In the genomic region with DNA sequence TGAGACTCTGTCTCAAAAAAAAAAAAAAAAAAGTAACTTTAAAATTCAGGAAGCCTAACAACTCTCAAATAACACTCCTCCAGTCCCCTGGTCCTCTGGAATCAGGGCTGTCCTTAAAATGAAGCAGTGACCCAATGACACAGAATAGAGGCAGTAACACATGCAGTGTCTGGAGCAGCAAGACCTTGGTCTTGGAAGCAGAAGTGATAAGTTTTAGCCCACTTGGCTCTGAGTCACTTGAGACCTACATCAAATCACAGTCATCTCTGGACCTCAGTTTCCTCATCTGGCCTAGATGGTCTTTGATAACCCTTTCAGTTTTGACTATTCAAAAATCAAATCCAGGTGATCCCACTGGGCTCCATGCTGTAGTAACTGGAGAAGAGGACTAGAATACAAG, we compare ENCODE assay signal across 18 cellular contexts. TPM values are rescaled to one million over a fixed set of nuclear protein-coding genes. Genes with fewer than 3 reads are reported as not detected.
A peak's percentile ranks its signal among the peaks of the same experiment; 100 is the strongest.
DNase-seq lines count a peak whose midpoint lies in the region; ATAC-seq and TF ChIP-seq lines count a peak whose summit lies in the region.
"Had no signal": no experiment of that assay in that cellular context is flagged by ENCODE, and none has a peak within 500 bp of the region (broad histone marks: within the 10 kb centered on the region; RNA-seq: fewer than 3 reads in every experiment).

No MANE protein-coding gene starts in this region.

- H3K4me2 ChIP-seq in trophoblast cell (ENCODE audit: low read length) = no peak overlapping the region
- H3K4me2 ChIP-seq: BLaER1 had no signal

- H3K4ac ChIP-seq in trophoblast cell (ENCODE audit: low read depth, low read length) = no peak overlapping the region

- H3K9me3 Mint-ChIP-seq in activated CD4-positive, alpha-beta memory T cell treated with anti-CD3 and anti-CD28 coated beads, Interleukin-2, amount 10 ng/mL, durations not matched to agents 7 days and 5 days = no peaks in the 10 kb centered on the region
- no peaks in the 10 kb centered on the region for H3K9me3 Mint-ChIP-seq in activated CD4-positive, alpha-beta memory T cell treated with anti-CD3 and anti-CD28 coated beads for 36 hours
- no peaks in the 10 kb centered on the region for H3K9me3 Mint-ChIP-seq in natural killer cell treated with Interleukin-12 subunit alpha and Interleukin-12 subunit beta and Interleukin-15 and Interleukin-18, amount 100 ng/mL, for 72 hours
- H3K9me3 Mint-ChIP-seq in natural killer cell = no peaks in the 10 kb centered on the region
- no peaks in the 10 kb centered on the region for H3K9me3 Mint-ChIP-seq in stimulated activated naive CD8-positive, alpha-beta T cell treated with anti-CD3 and anti-CD28 coated beads, Interleukin-15, amount 100 ng/mL, for 72 hours
- H3K9me3 Mint-ChIP-seq: CD4-positive, alpha-beta T cell; HFFc6 had no signal

- intact Hi-C loops in activated CD4-positive, alpha-beta memory T cell treated with anti-CD3 and anti-CD28 coated beads for 36 hours (cut with micrococcal nuclease) = no loop called here
- intact Hi-C loops in natural killer cell (cut with micrococcal nuclease) = no loop called here

- H3K4me3 ChIP-seq in trophoblast cell (ENCODE audit: low read depth, low read length) = no peak overlapping the region
- H3K4me3 ChIP-seq: BLaER1 had no signal

- H3K9ac ChIP-seq in trophoblast cell (ENCODE audit: low read length) = no peak overlapping the region
- H3K9ac ChIP-seq: BLaER1 had no signal

- H3K18ac ChIP-seq in trophoblast cell (ENCODE audit: low read length) = no peak overlapping the region

- no peaks in the 10 kb centered on the region for H3K27me3 Mint-ChIP-seq in activated CD4-positive, alpha-beta memory T cell treated with anti-CD3 and anti-CD28 coated beads, Interleukin-2, amount 10 ng/mL, durations not matched to agents 7 days and 5 days
- peaks cover 7% of the 10 kb centered on the region for H3K27me3 Mint-ChIP-seq in activated CD4-positive, alpha-beta memory T cell treated with anti-CD3 and anti-CD28 coated beads for 36 hours
- H3K27me3 Mint-ChIP-seq in natural killer cell treated with Interleukin-12 subunit alpha and Interleukin-12 subunit beta and Interleukin-15 and Interleukin-18, amount 100 ng/mL, for 72 hours = no peaks in the 10 kb centered on the region
- peaks cover 0 to 8% of the 10 kb centered on the region in 2 donors for H3K27me3 Mint-ChIP-seq in natural killer cell (ENCODE audit: low read depth in 2 of 2)
- peaks cover 6% of the 10 kb centered on the region for H3K27me3 Mint-ChIP-seq in stimulated activated naive CD8-positive, alpha-beta T cell treated with anti-CD3 and anti-CD28 coated beads, Interleukin-15, amount 100 ng/mL, for 72 hours
- H3K27me3 Mint-ChIP-seq: CD4-positive, alpha-beta T cell had no signal

- H3K79me2 ChIP-seq in trophoblast cell (ENCODE audit: control insufficient read depth, insufficient read depth, low read length, poor library complexity) = no peaks in the 10 kb centered on the region

- CTCF ChIA-PET in activated CD4-positive, alpha-beta memory T cell treated with anti-CD3 and anti-CD28 coated beads, Interleukin-2, amount 10 ng/mL, durations not matched to agents 7 days and 5 days (lab: Charles Lee) = interaction anchor here (1.6 kb wide), 1 partner anchor 65 kb away, joined by 7 read pairs; no protein-coding TSS in a partner anchor
- CTCF ChIA-PET in activated CD4-positive, alpha-beta memory T cell treated with anti-CD3 and anti-CD28 coated beads for 36 hours (lab: Charles Lee) = interaction anchor here (1.2 to 2.0 kb wide), 2 partner anchors 102 to 144 kb away, joined by 3 to 5 read pairs; no protein-coding TSS in a partner anchor

- no peak overlapping the region for H3K14ac ChIP-seq in trophoblast cell (ENCODE audit: low read length)

- no peak overlapping the region for H3K27ac ChIP-seq in trophoblast cell (ENCODE audit: low read depth, low read length)
- H3K27ac ChIP-seq: BLaER1, HL-60 had no signal

- H3K9me3 ChIP-seq in trophoblast cell (ENCODE audit: insufficient read depth, low read depth, low read length) = no peaks in the 10 kb centered on the region
- H3K9me3 ChIP-seq: BLaER1 had no signal

- H2BK120ac ChIP-seq in trophoblast cell (ENCODE audit: insufficient read depth, low read length, poor library complexity) = no peak overlapping the region

- no peak for TF ChIP-seq CTCF in natural killer cell (IDR thresholded peaks at IDR 0.05)
- TF ChIP-seq CTCF in GM10266 (IDR thresholded peaks at IDR 0.05; ENCODE audit: control insufficient read depth, insufficient read depth, low read depth, missing control alignments) = no peak

- no peaks in the 10 kb centered on the region for H3K36me3 ChIP-seq in trophoblast cell (ENCODE audit: control insufficient read depth in 1 of 2, insufficient read depth in 2 of 2, low read length in 2 of 2)
- H3K36me3 ChIP-seq: BLaER1 had no signal

- H2AFZ ChIP-seq in trophoblast cell (ENCODE audit: insufficient read depth, low read length, poor library complexity) = no peak overlapping the region

- DNase-seq in activated CD4-positive, alpha-beta memory T cell treated with anti-CD3 and anti-CD28 coated beads, Interleukin-2, amount 10 ng/mL, durations not matched to agents 7 days and 5 days = no peak
- no peak for DNase-seq in activated CD4-positive, alpha-beta memory T cell treated with anti-CD3 and anti-CD28 coated beads for 36 hours
- DNase-seq in natural killer cell treated with Interleukin-12 subunit alpha and Interleukin-12 subunit beta and Interleukin-15 and Interleukin-18, amount 100 ng/mL, for 72 hours (ENCODE audit: low spot score) = no peak
- DNase-seq in natural killer cell (no peak), trophoblast cell (no peak), GM10266 (ENCODE audit: extremely low spot score) (no peak)
- DNase-seq in stimulated activated naive CD8-positive, alpha-beta T cell treated with anti-CD3 and anti-CD28 coated beads, Interleukin-15, amount 100 ng/mL, for 72 hours = no peak
- DNase-seq: 8988T; AML-193; CD4-positive, alpha-beta T cell; DMS153; DMS79 treated with DMSO at 0.1 percent for 48 hours; EL; HCEC 1CT; HFFc6 had no signal

- H3K4me3 Mint-ChIP-seq in activated CD4-positive, alpha-beta memory T cell treated with anti-CD3 and anti-CD28 coated beads, Interleukin-2, amount 10 ng/mL, durations not matched to agents 7 days and 5 days = no peak overlapping the region
- H3K4me3 Mint-ChIP-seq in activated CD4-positive, alpha-beta memory T cell treated with anti-CD3 and anti-CD28 coated beads for 36 hours = no peak overlapping the region
- H3K4me3 Mint-ChIP-seq in natural killer cell treated with Interleukin-12 subunit alpha and Interleukin-12 subunit beta and Interleukin-15 and Interleukin-18, amount 100 ng/mL, for 72 hours = peak overlapping the region; percentile 48
- H3K4me3 Mint-ChIP-seq in natural killer cell = no peak overlapping the region
- H3K4me3 Mint-ChIP-seq in stimulated activated naive CD8-positive, alpha-beta T cell treated with anti-CD3 and anti-CD28 coated beads, Interleukin-15, amount 100 ng/mL, for 72 hours = no peak overlapping the region
- H3K4me3 Mint-ChIP-seq: CD4-positive, alpha-beta T cell; HFFc6 had no signal

- H2BK12ac ChIP-seq in trophoblast cell (ENCODE audit: low read length) = no peak overlapping the region

- H4K91ac ChIP-seq in trophoblast cell (ENCODE audit: low read depth, low read length) = no peak overlapping the region

- no peaks in the 10 kb centered on the region for H3K79me1 ChIP-seq in trophoblast cell (ENCODE audit: low read length)

- no peaks in the 10 kb centered on the region for H3K27me3 ChIP-seq in trophoblast cell (ENCODE audit: insufficient read depth, low read length)
- H3K27me3 ChIP-seq: BLaER1 had no signal

- H3K4me1 Mint-ChIP-seq in activated CD4-positive, alpha-beta memory T cell treated with anti-CD3 and anti-CD28 coated beads, Interleukin-2, amount 10 ng/mL, durations not matched to agents 7 days and 5 days = peaks cover 61% of the 10 kb centered on the region
- H3K4me1 Mint-ChIP-seq in activated CD4-positive, alpha-beta memory T cell treated with anti-CD3 and anti-CD28 coated beads for 36 hours (ENCODE audit: low read depth) = peaks cover 41% of the 10 kb centered on the region
- H3K4me1 Mint-ChIP-seq in natural killer cell treated with Interleukin-12 subunit alpha and Interleukin-12 subunit beta and Interleukin-15 and Interleukin-18, amount 100 ng/mL, for 72 hours (ENCODE audit: low read depth in 2 of 2) = peaks cover 30 to 46% of the 10 kb centered on the region in 2 donors
- H3K4me1 Mint-ChIP-seq in natural killer cell = peaks cover 8% of the 10 kb centered on the region in 2 donors
- peaks cover 45% of the 10 kb centered on the region for H3K4me1 Mint-ChIP-seq in stimulated activated naive CD8-positive, alpha-beta T cell treated with anti-CD3 and anti-CD28 coated beads, Interleukin-15, amount 100 ng/mL, for 72 hours

- H3K36me3 Mint-ChIP-seq in activated CD4-positive, alpha-beta memory T cell treated with anti-CD3 and anti-CD28 coated beads, Interleukin-2, amount 10 ng/mL, durations not matched to agents 7 days and 5 days (ENCODE audit: low read depth) = no peaks in the 10 kb centered on the region
- H3K36me3 Mint-ChIP-seq in activated CD4-positive, alpha-beta memory T cell treated with anti-CD3 and anti-CD28 coated beads for 36 hours = no peaks in the 10 kb centered on the region
- H3K36me3 Mint-ChIP-seq in natural killer cell treated with Interleukin-12 subunit alpha and Interleukin-12 subunit beta and Interleukin-15 and Interleukin-18, amount 100 ng/mL, for 72 hours = no peaks in the 10 kb centered on the region
- no peaks in the 10 kb centered on the region for H3K36me3 Mint-ChIP-seq in natural killer cell

- POLR2A ChIA-PET in activated CD4-positive, alpha-beta memory T cell treated with anti-CD3 and anti-CD28 coated beads, Interleukin-2, amount 10 ng/mL, durations not matched to agents 7 days and 5 days (lab: Charles Lee) = interaction anchor here (1.1 kb wide), 1 partner anchor 20 kb away, joined by 3 read pairs; no protein-coding TSS in a partner anchor
- POLR2A ChIA-PET in activated CD4-positive, alpha-beta memory T cell treated with anti-CD3 and anti-CD28 coated beads for 36 hours (lab: Charles Lee) = no interaction called here

- no peak overlapping the region for H4K12ac ChIP-seq in trophoblast cell (ENCODE audit: low read depth, low read length)

- H3K23ac ChIP-seq in trophoblast cell (ENCODE audit: low read length) = peak overlapping the region; percentile 55

- H2AK5ac ChIP-seq in trophoblast cell (ENCODE audit: low read length) = no peak overlapping the region

- H3K27ac Mint-ChIP-seq in activated CD4-positive, alpha-beta memory T cell treated with anti-CD3 and anti-CD28 coated beads, Interleukin-2, amount 10 ng/mL, durations not matched to agents 7 days and 5 days = peak overlapping the region; percentile 21
- H3K27ac Mint-ChIP-seq in activated CD4-positive, alpha-beta memory T cell treated with anti-CD3 and anti-CD28 coated beads for 36 hours = no peak overlapping the region
- H3K27ac Mint-ChIP-seq in natural killer cell treated with Interleukin-12 subunit alpha and Interleukin-12 subunit beta and Interleukin-15 and Interleukin-18, amount 100 ng/mL, for 72 hours = peak overlapping the region in 1 of 2 donors; percentile 72
- H3K27ac Mint-ChIP-seq in natural killer cell = no peak overlapping the region
- no peak overlapping the region for H3K27ac Mint-ChIP-seq in stimulated activated naive CD8-positive, alpha-beta T cell treated with anti-CD3 and anti-CD28 coated beads, Interleukin-15, amount 100 ng/mL, for 72 hours
- H3K27ac Mint-ChIP-seq: CD4-positive, alpha-beta T cell; HFFc6 had no signal

- H2BK5ac ChIP-seq in trophoblast cell (ENCODE audit: low read depth, low read length, poor library complexity) = no peak overlapping the region

- H4K8ac ChIP-seq in trophoblast cell (ENCODE audit: low read depth, low read length) = no peak overlapping the region

- ATAC-seq in natural killer cell treated with Interleukin-12 subunit alpha and Interleukin-12 subunit beta and Interleukin-15 and Interleukin-18, amount 100 ng/mL, for 72 hours = peak; percentile 62 to 73
- ATAC-seq in natural killer cell = no peak
- ATAC-seq in stimulated activated naive CD8-positive, alpha-beta T cell treated with anti-CD3 and anti-CD28 coated beads, Interleukin-15, amount 100 ng/mL, for 72 hours = peak; percentile 59
- ATAC-seq in HG02885 (IDR thresholded peaks at IDR 0.05; ENCODE audit: poor library complexity, unreplicated experiment) = no peak

- no peaks in the 10 kb centered on the region for H3K4me1 ChIP-seq in trophoblast cell (ENCODE audit: control insufficient read depth in 1 of 2, insufficient read depth in 2 of 2, low read length in 2 of 2)
- H3K4me1 ChIP-seq: BLaER1 had no signal

RNA-seq across cellular contexts. Expression of a gene that starts 39.0 kb away (rescaled TPM):
- total RNA-seq in activated CD4-positive, alpha-beta memory T cell treated with anti-CD3 and anti-CD28 coated beads, Interleukin-2, amount 10 ng/mL, durations not matched to agents 7 days and 5 days = 10 to 100 TPM; 45.2 to 47.0 TPM
- 10 to 100 TPM; 26.5 to 28.0 TPM for total RNA-seq in activated CD4-positive, alpha-beta memory T cell treated with anti-CD3 and anti-CD28 coated beads for 36 hours
- 10 to 100 TPM; 39.0 to 52.2 TPM for total RNA-seq in natural killer cell treated with Interleukin-12 subunit alpha and Interleukin-12 subunit beta and Interleukin-15 and Interleukin-18, amount 100 ng/mL, for 72 hours
- 10 to 100 TPM; 15.3 to 25.7 (median 17.2) TPM for total RNA-seq in natural killer cell
- polyA plus RNA-seq in trophoblast cell (2013) = 14.8 and 16.5 TPM in 2 replicates

RNA-seq across cellular contexts. Expression of a gene that starts 39.4 kb away (rescaled TPM):
- 10 to 100 TPM; 20.7 to 21.6 TPM for total RNA-seq in activated CD4-positive, alpha-beta memory T cell treated with anti-CD3 and anti-CD28 coated beads, Interleukin-2, amount 10 ng/mL, durations not matched to agents 7 days and 5 days
- total RNA-seq in activated CD4-positive, alpha-beta memory T cell treated with anti-CD3 and anti-CD28 coated beads for 36 hours = 1 to 10 TPM; 5.9 TPM
- 10 to 100 TPM; 36.7 to 47.4 TPM for total RNA-seq in natural killer cell treated with Interleukin-12 subunit alpha and Interleukin-12 subunit beta and Interleukin-15 and Interleukin-18, amount 100 ng/mL, for 72 hours
- 1 to 10 TPM; 5.3 to 9.3 (median 6.1) TPM for total RNA-seq in natural killer cell
- polyA plus RNA-seq in trophoblast cell (2013) = 7.3 and 7.9 TPM in 2 replicates

Comparison
In these comparisons a context has a peak if more than half of its experiments do, and no peak if none do; other contexts are left out.
1. ATAC-seq: peak in natural killer cell treated with Interleukin-12 subunit alpha and Interleukin-12 subunit beta and Interleukin-15 and Interleukin-18, amount 100 ng/mL, for 72 hours (2 of 2) and stimulated activated naive CD8-positive, alpha-beta T cell treated with anti-CD3 and anti-CD28 coated beads, Interleukin-15, amount 100 ng/mL, for 72 hours (single experiment); none in natural killer cell (0 of 3) and HG02885 (single experiment).